ENCODE assay signal across 13 cellular contexts in the genomic region with DNA sequence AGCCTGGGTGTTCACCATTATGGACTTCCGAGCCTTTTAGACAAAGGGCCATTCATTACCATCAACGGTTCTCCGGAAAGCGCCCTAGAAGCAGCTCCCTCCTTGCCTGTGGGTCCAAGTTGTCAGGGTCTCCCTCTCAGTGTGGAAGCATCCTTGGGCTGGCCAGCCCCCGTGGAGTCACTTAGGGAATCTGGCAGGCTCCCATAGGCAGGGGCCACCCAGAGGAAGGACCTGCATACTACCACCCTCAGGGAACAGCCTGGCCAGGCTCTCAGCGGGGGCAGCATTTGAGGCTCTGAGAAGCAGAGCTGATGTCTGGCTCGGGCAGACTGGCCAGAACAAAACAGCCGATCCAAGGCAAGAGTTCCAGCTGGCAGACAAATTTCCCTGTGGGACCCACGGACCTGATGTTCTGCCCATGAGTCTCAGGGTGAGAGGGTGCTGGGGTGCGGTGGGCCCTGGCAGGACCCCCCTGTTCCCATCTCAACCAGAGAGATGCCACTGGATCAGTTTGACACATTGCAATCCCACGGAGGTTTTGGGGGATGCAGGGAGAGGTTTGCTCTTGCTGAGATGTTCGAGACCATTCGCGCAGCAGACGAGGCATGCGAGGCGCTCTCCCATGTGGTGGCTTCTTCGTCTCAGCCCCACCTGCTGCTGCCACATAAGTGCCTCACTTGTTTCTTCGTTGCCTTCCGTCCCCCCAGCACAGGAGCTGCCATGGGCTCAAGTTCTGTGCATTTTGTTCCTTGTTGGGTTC.
"Had no signal": no experiment of that assay in that cellular context is flagged by ENCODE, and none has a peak within 500 bp of the region (broad histone marks: within the 10 kb centered on the region; RNA-seq: fewer than 3 reads in every experiment).

No MANE protein-coding gene starts in this region.

- H3K9me3 Mint-ChIP-seq: activated B cell treated with CpG ODN at 0.5 μM for 24 hours; activated naive CD4-positive, alpha-beta T cell treated with anti-CD3 and anti-CD28 coated beads, Interleukin-2, amount 50 U/mL, for 72 hours; immature natural killer cell; nephron progenitor cell had no signal

- H3K9me3 ChIP-seq: SK-N-SH, tibial artery had no signal

- H3K27ac ChIP-seq: tibial artery had no signal

- H3K4me3 ChIP-seq: tibial artery had no signal

- DNase-seq: activated B cell treated with CpG ODN at 0.5 μM for 24 hours; activated effector memory CD4-positive, alpha-beta T cell treated with Interleukin-2 at 50 U/mL for 16 hours; activated T-cell treated with anti-CD3 and anti-CD28 coated beads, Interleukin-2, amount 50 U/mL, for 1 hour; amniotic stem cell; immature natural killer cell; left colon; mammary epithelial cell; nephron progenitor cell; SK-N-SH; small intestine; T-helper 1 cell had no signal

- FAIRE-seq: small intestine had no signal

- H3K4me3 Mint-ChIP-seq: activated B cell treated with CpG ODN at 0.5 μM for 24 hours, immature natural killer cell, nephron progenitor cell had no signal

- H3K27me3 ChIP-seq: tibial artery had no signal

- H3K4me1 Mint-ChIP-seq: activated B cell treated with CpG ODN at 0.5 μM for 24 hours, immature natural killer cell had no signal

- H3K27ac Mint-ChIP-seq: activated B cell treated with CpG ODN at 0.5 μM for 24 hours; activated naive CD4-positive, alpha-beta T cell treated with anti-CD3 and anti-CD28 coated beads, Interleukin-2, amount 50 U/mL, for 72 hours; immature natural killer cell had no signal

- H3K36me3 ChIP-seq: tibial artery had no signal

- H3K36me3 Mint-ChIP-seq: activated naive CD4-positive, alpha-beta T cell treated with anti-CD3 and anti-CD28 coated beads, Interleukin-2, amount 50 U/mL, for 72 hours; immature natural killer cell had no signal

- ATAC-seq: activated naive CD4-positive, alpha-beta T cell treated with anti-CD3 and anti-CD28 coated beads, Interleukin-2, amount 50 U/mL, for 72 hours; left colon had no signal
